Comparison of ENCODE assay signal across 17 cellular contexts in genomic region chr5:172945151-172945550, GRCh38.
"Had no signal": no experiment of that assay in that cellular context is flagged by ENCODE, and none has a peak within 500 bp of the region (broad histone marks: within the 10 kb centered on the region; RNA-seq: fewer than 3 reads in every experiment).

No MANE protein-coding gene starts in this region.

- H3K27me3 Mint-ChIP-seq: activated B cell treated with CpG ODN at 0.5 μM for 24 hours; activated CD4-positive, alpha-beta T cell treated with anti-CD3 and anti-CD28 coated beads, Interleukin-2, amount 10 ng/mL, durations not matched to agents 7 days and 5 days; activated naive CD4-positive, alpha-beta T cell treated with anti-CD3 and anti-CD28 coated beads, Interleukin-2, amount 50 U/mL, for 24 hours; stimulated activated memory B cell treated with anti-CD40 and anti-IgM and Interleukin-4, amounts not matched to agents 10 μg/mL and 1 μg/mL and 100 μg/mL, for 72 hours had no signal

- H3K4me3 ChIP-seq: cardiac muscle cell, colonic mucosa, gastrocnemius medialis, neural progenitor cell, pancreas, SK-N-MC, upper lobe of left lung had no signal

- H3K36me3 ChIP-seq: colonic mucosa, gastrocnemius medialis, neural progenitor cell had no signal

- ATAC-seq: gastrocnemius medialis; pancreas; stimulated activated memory B cell treated with anti-CD40 and anti-IgM and Interleukin-4, amounts not matched to agents 10 μg/mL and 1 μg/mL and 100 μg/mL, for 72 hours had no signal

- H3K27me3 ChIP-seq: cardiac muscle cell, colonic mucosa, gastrocnemius medialis, neural progenitor cell, pancreas, upper lobe of left lung had no signal

- DNase-seq: activated B cell treated with CpG ODN at 0.5 μM for 24 hours; activated CD4-positive, alpha-beta T cell treated with anti-CD3 and anti-CD28 coated beads, Interleukin-2, amount 10 ng/mL, durations not matched to agents 7 days and 5 days; activated T-cell treated with anti-CD3 and anti-CD28 coated beads for 4 hours; colonic mucosa; effector CD4-positive, alpha-beta T cell; gastrocnemius medialis; small intestine; upper lobe of left lung had no signal

- H3K27ac Mint-ChIP-seq: activated B cell treated with CpG ODN at 0.5 μM for 24 hours; activated CD4-positive, alpha-beta T cell treated with anti-CD3 and anti-CD28 coated beads, Interleukin-2, amount 10 ng/mL, durations not matched to agents 7 days and 5 days; activated naive CD4-positive, alpha-beta T cell treated with anti-CD3 and anti-CD28 coated beads, Interleukin-2, amount 50 U/mL, for 24 hours; activated T-helper 2 cell treated with anti-CD3 and anti-CD28 coated beads, Interferon-gamma antibody, Interleukin-2, Interleukin-4, amounts not matched to agents 10 μg/mL and 5 μg/mL and 100 μg/mL, durations not matched to agents 14 hours and 24 hours and 36 hours; mesothelial cell of epicardium; neural progenitor cell; stimulated activated memory B cell treated with anti-CD40 and anti-IgM and Interleukin-4, amounts not matched to agents 10 μg/mL and 1 μg/mL and 100 μg/mL, for 72 hours; T-helper 1 cell treated with Interleukin-12 subunit alpha and Interleukin-12 subunit beta and Interleukin-4 antibody, amounts not matched to agents 30 μg/mL and 1 μg/mL, for 36 hours had no signal

- H3K4me2 ChIP-seq: neural progenitor cell had no signal

- H3K27ac ChIP-seq: cardiac muscle cell, colonic mucosa, gastrocnemius medialis, neural progenitor cell, pancreas, SK-N-MC had no signal

- H3K4me1 ChIP-seq: colonic mucosa, gastrocnemius medialis, neural progenitor cell, pancreas had no signal

- H2AFZ ChIP-seq: neural progenitor cell had no signal

- H3K9ac ChIP-seq: neural progenitor cell had no signal

- H3K9me3 ChIP-seq: colonic mucosa, gastrocnemius medialis, pancreas, upper lobe of left lung had no signal

- H3K4me3 Mint-ChIP-seq: activated B cell treated with CpG ODN at 0.5 μM for 24 hours; activated CD4-positive, alpha-beta T cell treated with anti-CD3 and anti-CD28 coated beads, Interleukin-2, amount 10 ng/mL, durations not matched to agents 7 days and 5 days; activated naive CD4-positive, alpha-beta T cell treated with anti-CD3 and anti-CD28 coated beads, Interleukin-2, amount 50 U/mL, for 24 hours; mesothelial cell of epicardium; neural progenitor cell; stimulated activated memory B cell treated with anti-CD40 and anti-IgM and Interleukin-4, amounts not matched to agents 10 μg/mL and 1 μg/mL and 100 μg/mL, for 72 hours; T-helper 1 cell treated with Interleukin-12 subunit alpha and Interleukin-12 subunit beta and Interleukin-4 antibody, amounts not matched to agents 30 μg/mL and 1 μg/mL, for 36 hours had no signal

- H3K4me1 Mint-ChIP-seq: activated B cell treated with CpG ODN at 0.5 μM for 24 hours; activated CD4-positive, alpha-beta T cell treated with anti-CD3 and anti-CD28 coated beads, Interleukin-2, amount 10 ng/mL, durations not matched to agents 7 days and 5 days; activated naive CD4-positive, alpha-beta T cell treated with anti-CD3 and anti-CD28 coated beads, Interleukin-2, amount 50 U/mL, for 24 hours had no signal

- H3K9me3 Mint-ChIP-seq: activated B cell treated with CpG ODN at 0.5 μM for 24 hours; activated CD4-positive, alpha-beta T cell treated with anti-CD3 and anti-CD28 coated beads, Interleukin-2, amount 10 ng/mL, durations not matched to agents 7 days and 5 days; activated naive CD4-positive, alpha-beta T cell treated with anti-CD3 and anti-CD28 coated beads, Interleukin-2, amount 50 U/mL, for 24 hours; activated T-helper 2 cell treated with anti-CD3 and anti-CD28 coated beads, Interferon-gamma antibody, Interleukin-2, Interleukin-4, amounts not matched to agents 10 μg/mL and 5 μg/mL and 100 μg/mL, durations not matched to agents 14 hours and 24 hours and 36 hours; mesothelial cell of epicardium; neural progenitor cell; stimulated activated memory B cell treated with anti-CD40 and anti-IgM and Interleukin-4, amounts not matched to agents 10 μg/mL and 1 μg/mL and 100 μg/mL, for 72 hours; T-helper 1 cell treated with Interleukin-12 subunit alpha and Interleukin-12 subunit beta and Interleukin-4 antibody, amounts not matched to agents 30 μg/mL and 1 μg/mL, for 36 hours had no signal
